ENCODE assay signal across 1 cellular context in the genomic region with DNA sequence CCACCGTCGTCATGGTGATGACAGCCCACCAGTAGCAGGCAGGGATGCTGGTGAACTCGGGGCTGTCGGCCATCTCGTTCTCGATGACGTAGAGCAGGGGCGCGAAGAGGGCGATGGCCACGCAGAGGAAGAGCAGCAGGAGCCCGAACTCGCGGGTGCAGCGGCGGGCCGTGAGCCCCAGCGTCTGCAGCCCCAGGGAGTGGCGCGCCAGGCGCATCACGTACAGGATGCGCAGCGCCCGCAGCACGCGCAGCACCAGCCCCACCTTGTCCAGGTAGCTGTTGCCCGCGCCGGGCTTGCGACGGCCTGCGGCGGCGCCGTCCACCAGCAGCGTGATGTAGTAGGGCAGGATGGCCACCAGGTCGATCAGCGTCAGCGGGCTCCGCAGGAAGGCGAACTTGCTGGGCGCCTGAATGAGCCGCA.
TF ChIP-seq lines count a peak whose summit lies in the region.

No MANE protein-coding gene starts in this region.

TF ChIP-seq in K562, 482 proteins besides CTCF, POLR2A, EP300 and RAD21:
- TF ChIP-seq MTF1 (CRISPR knock-in tag; IDR thresholded peaks at IDR 0.05; ENCODE audit: borderline replicate concordance) (no peak), CHD4 (IDR thresholded peaks at IDR 0.05; ENCODE audit: insufficient read depth, insufficient replicate concordance, low read depth, low read length, poor library complexity, severe bottlenecking) (no peak), CBFA2T3 (IDR thresholded peaks at IDR 0.05) (no peak), KDM5B (IDR thresholded peaks at IDR 0.05; ENCODE audit: insufficient replicate concordance, low read depth, low read length) (no peak), MCM3 (IDR thresholded peaks at IDR 0.05) (no peak), GABPB1 (CRISPR knock-in tag; IDR thresholded peaks at IDR 0.05) (no peak), RBM39 (optimal IDR thresholded peaks at IDR 0.05; ENCODE audit: low read depth, low read length) (no peak), CC2D1A (IDR thresholded peaks at IDR 0.05) (no peak), ZNF830 (CRISPR knock-in tag; IDR thresholded peaks at IDR 0.05) (no peak), CTBP1 (IDR thresholded peaks at IDR 0.05; ENCODE audit: borderline replicate concordance) (no peak), MEIS2 (IDR thresholded peaks at IDR 0.05; ENCODE audit: partially characterized antibody) (no peak), ELF4 (CRISPR knock-in tag; IDR thresholded peaks at IDR 0.05) (no peak), TFAM (CRISPR knock-in tag; conservative IDR thresholded peaks at IDR 0.05) (no peak)
- TF ChIP-seq, protein P1, sequence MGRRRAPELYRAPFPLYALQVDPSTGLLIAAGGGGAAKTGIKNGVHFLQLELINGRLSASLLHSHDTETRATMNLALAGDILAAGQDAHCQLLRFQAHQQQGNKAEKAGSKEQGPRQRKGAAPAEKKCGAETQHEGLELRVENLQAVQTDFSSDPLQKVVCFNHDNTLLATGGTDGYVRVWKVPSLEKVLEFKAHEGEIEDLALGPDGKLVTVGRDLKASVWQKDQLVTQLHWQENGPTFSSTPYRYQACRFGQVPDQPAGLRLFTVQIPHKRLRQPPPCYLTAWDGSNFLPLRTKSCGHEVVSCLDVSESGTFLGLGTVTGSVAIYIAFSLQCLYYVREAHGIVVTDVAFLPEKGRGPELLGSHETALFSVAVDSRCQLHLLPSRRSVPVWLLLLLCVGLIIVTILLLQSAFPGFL (CRISPR knock-in tag; IDR thresholded peaks at IDR 0.05): no peak
- TF ChIP-seq, protein P2, sequence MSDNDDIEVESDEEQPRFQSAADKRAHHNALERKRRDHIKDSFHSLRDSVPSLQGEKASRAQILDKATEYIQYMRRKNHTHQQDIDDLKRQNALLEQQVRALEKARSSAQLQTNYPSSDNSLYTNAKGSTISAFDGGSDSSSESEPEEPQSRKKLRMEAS (CRISPR knock-in tag; IDR thresholded peaks at IDR 0.05): no peak
- TF ChIP-seq, protein P3, sequence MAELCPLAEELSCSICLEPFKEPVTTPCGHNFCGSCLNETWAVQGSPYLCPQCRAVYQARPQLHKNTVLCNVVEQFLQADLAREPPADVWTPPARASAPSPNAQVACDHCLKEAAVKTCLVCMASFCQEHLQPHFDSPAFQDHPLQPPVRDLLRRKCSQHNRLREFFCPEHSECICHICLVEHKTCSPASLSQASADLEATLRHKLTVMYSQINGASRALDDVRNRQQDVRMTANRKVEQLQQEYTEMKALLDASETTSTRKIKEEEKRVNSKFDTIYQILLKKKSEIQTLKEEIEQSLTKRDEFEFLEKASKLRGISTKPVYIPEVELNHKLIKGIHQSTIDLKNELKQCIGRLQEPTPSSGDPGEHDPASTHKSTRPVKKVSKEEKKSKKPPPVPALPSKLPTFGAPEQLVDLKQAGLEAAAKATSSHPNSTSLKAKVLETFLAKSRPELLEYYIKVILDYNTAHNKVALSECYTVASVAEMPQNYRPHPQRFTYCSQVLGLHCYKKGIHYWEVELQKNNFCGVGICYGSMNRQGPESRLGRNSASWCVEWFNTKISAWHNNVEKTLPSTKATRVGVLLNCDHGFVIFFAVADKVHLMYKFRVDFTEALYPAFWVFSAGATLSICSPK (IDR thresholded peaks at IDR 0.05; ENCODE audit: borderline replicate concordance): no peak
- TF ChIP-seq, protein P4, sequence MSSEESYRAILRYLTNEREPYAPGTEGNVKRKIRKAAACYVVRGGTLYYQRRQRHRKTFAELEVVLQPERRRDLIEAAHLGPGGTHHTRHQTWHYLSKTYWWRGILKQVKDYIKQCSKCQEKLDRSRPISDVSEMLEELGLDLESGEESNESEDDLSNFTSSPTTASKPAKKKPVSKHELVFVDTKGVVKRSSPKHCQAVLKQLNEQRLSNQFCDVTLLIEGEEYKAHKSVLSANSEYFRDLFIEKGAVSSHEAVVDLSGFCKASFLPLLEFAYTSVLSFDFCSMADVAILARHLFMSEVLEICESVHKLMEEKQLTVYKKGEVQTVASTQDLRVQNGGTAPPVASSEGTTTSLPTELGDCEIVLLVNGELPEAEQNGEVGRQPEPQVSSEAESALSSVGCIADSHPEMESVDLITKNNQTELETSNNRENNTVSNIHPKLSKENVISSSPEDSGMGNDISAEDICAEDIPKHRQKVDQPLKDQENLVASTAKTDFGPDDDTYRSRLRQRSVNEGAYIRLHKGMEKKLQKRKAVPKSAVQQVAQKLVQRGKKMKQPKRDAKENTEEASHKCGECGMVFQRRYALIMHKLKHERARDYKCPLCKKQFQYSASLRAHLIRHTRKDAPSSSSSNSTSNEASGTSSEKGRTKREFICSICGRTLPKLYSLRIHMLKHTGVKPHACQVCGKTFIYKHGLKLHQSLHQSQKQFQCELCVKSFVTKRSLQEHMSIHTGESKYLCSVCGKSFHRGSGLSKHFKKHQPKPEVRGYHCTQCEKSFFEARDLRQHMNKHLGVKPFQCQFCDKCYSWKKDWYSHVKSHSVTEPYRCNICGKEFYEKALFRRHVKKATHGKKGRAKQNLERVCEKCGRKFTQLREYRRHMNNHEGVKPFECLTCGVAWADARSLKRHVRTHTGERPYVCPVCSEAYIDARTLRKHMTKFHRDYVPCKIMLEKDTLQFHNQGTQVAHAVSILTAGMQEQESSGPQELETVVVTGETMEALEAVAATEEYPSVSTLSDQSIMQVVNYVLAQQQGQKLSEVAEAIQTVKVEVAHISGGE (CRISPR knock-in tag; IDR thresholded peaks at IDR 0.05): no peak
- TF ChIP-seq, protein P5, sequence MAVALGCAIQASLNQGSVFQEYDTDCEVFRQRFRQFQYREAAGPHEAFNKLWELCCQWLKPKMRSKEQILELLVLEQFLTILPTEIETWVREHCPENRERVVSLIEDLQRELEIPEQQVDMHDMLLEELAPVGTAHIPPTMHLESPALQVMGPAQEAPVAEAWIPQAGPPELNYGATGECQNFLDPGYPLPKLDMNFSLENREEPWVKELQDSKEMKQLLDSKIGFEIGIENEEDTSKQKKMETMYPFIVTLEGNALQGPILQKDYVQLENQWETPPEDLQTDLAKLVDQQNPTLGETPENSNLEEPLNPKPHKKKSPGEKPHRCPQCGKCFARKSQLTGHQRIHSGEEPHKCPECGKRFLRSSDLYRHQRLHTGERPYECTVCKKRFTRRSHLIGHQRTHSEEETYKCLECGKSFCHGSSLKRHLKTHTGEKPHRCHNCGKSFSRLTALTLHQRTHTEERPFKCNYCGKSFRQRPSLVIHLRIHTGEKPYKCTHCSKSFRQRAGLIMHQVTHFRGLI (CRISPR knock-in tag; IDR thresholded peaks at IDR 0.05): no peak
